27 cellular contexts compared by ENCODE assay signal in the genomic region with DNA sequence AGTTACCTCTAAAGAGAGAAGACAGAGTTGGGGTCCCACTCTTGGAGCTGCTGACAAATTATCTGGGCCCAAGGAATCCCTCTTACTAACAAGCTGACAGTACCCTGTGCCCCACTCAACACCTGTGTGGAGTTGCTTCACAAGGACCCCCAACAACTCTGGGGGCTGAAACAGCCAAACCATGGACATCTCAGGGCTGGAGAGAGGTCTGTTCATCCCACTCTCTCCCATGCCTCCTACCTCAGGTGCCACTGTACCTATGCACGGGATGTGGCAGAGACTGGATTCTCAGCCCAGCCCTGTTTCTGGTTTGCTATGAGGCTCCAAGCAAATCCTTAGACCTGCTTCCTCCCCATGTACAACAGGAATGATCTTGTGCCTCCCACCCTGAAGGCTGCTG.
"Had no signal": no experiment of that assay in that cellular context is flagged by ENCODE, and none has a peak within 500 bp of the region (broad histone marks: within the 10 kb centered on the region; RNA-seq: fewer than 3 reads in every experiment).

No MANE protein-coding gene starts in this region.

- DNase-seq: activated B cell treated with CpG ODN at 0.5 μM for 24 hours; activated CD4-positive, alpha-beta T cell treated with anti-CD3 and anti-CD28 coated beads for 48 hours; activated CD4-positive, alpha-beta T cell treated with anti-CD3 and anti-CD28 coated beads, Interleukin-2, amount 50 U/mL, for 1 hour; activated CD4-positive, alpha-beta T cell treated with anti-CD3 and anti-CD28 coated beads, Interleukin-2, amount 50 U/mL, for 48 hours; activated CD8-positive, alpha-beta memory T cell treated with anti-CD3 and anti-CD28 coated beads for 24 hours; activated CD8-positive, alpha-beta memory T cell treated with anti-CD3 and anti-CD28 coated beads, Interleukin-2, amount 50 U/mL, for 4 hours; activated effector memory CD4-positive, alpha-beta T cell treated with anti-CD3 and anti-CD28 coated beads, Interleukin-2, amount 50 U/mL, for 16 hours; activated T-cell treated with anti-CD3 and anti-CD28 coated beads for 4 hours; activated T-cell treated with anti-CD3 and anti-CD28 coated beads, Interleukin-2, amount 50 U/mL, for 4 hours; amniotic stem cell; anterior cingulate cortex; colonic mucosa; effector CD8-positive, alpha-beta T cell; endodermal cell; foreskin fibroblast; T-helper 1 cell; T-helper 17 cell; T1000; WERI-Rb-1 had no signal

- H3K27ac ChIP-seq: colonic mucosa, WERI-Rb-1 had no signal

- H3K27ac Mint-ChIP-seq: activated B cell treated with CpG ODN at 0.5 μM for 24 hours; activated CD8-positive, alpha-beta T cell treated with anti-CD3 and anti-CD28 coated beads for 36 hours; activated naive CD4-positive, alpha-beta T cell treated with anti-CD3 and anti-CD28 coated beads for 36 hours; activated naive CD8-positive, alpha-beta T cell; activated T-helper 1 cell treated with anti-CD3 and anti-CD28 coated beads, Interleukin-12 subunit alpha, Interleukin-12 subunit beta, Interleukin-2, Interleukin-4 antibody, amounts not matched to agents 30 ng/mL and 10 ng/mL and 1 ng/mL, durations not matched to agents 14 hours and 24 hours and 36 hours; activated T-helper 2 cell treated with anti-CD3 and anti-CD28 coated beads, Interferon-gamma antibody, Interleukin-2, Interleukin-4, amounts not matched to agents 10 μg/mL and 5 μg/mL and 100 μg/mL, durations not matched to agents 14 hours and 24 hours and 36 hours; endodermal cell; T-helper 17 cell; T-helper 2 cell treated with Interferon-gamma antibody and Interleukin-4, amounts not matched to agents 5 μg/mL and 100 μg/mL, for 36 hours had no signal

- H3K4me3 ChIP-seq: colonic mucosa had no signal

- H3K36me3 ChIP-seq: colonic mucosa had no signal

- H3K4me1 ChIP-seq: colonic mucosa had no signal

- H3K4me1 Mint-ChIP-seq: activated B cell treated with CpG ODN at 0.5 μM for 24 hours had no signal

- H3K27me3 Mint-ChIP-seq: activated B cell treated with CpG ODN at 0.5 μM for 24 hours; activated CD8-positive, alpha-beta T cell treated with anti-CD3 and anti-CD28 coated beads for 36 hours; activated naive CD8-positive, alpha-beta T cell; T-helper 17 cell had no signal

- H3K27me3 ChIP-seq: colonic mucosa had no signal

- ATAC-seq: activated CD4-positive, CD25-positive, alpha-beta regulatory T cell treated with anti-CD3 and anti-CD28 coated beads, Interleukin-2, amount 50 U/mL, for 24 hours; activated T-cell treated with anti-CD3 and anti-CD28 coated beads, Interleukin-2, amount 50 U/mL, for 4 hours; esophagus mucosa; T-helper 17 cell had no signal

- H3K9me3 Mint-ChIP-seq: activated B cell treated with CpG ODN at 0.5 μM for 24 hours; activated CD8-positive, alpha-beta T cell treated with anti-CD3 and anti-CD28 coated beads for 36 hours; activated naive CD4-positive, alpha-beta T cell treated with anti-CD3 and anti-CD28 coated beads for 36 hours; activated T-cell treated with anti-CD3 and anti-CD28 coated beads, Interleukin-2, amount 50 U/mL, for 4 hours; activated T-helper 1 cell treated with anti-CD3 and anti-CD28 coated beads, Interleukin-12 subunit alpha, Interleukin-12 subunit beta, Interleukin-2, Interleukin-4 antibody, amounts not matched to agents 30 ng/mL and 10 ng/mL and 1 ng/mL, durations not matched to agents 14 hours and 24 hours and 36 hours; activated T-helper 2 cell treated with anti-CD3 and anti-CD28 coated beads, Interferon-gamma antibody, Interleukin-2, Interleukin-4, amounts not matched to agents 10 μg/mL and 5 μg/mL and 100 μg/mL, durations not matched to agents 14 hours and 24 hours and 36 hours; endodermal cell; T-helper 2 cell treated with Interferon-gamma antibody and Interleukin-4, amounts not matched to agents 5 μg/mL and 100 μg/mL, for 36 hours had no signal

- H3K4me3 Mint-ChIP-seq: activated B cell treated with CpG ODN at 0.5 μM for 24 hours; activated CD8-positive, alpha-beta T cell treated with anti-CD3 and anti-CD28 coated beads for 36 hours; activated naive CD4-positive, alpha-beta T cell treated with anti-CD3 and anti-CD28 coated beads for 36 hours; activated naive CD8-positive, alpha-beta T cell; activated T-cell treated with anti-CD3 and anti-CD28 coated beads, Interleukin-2, amount 50 U/mL, for 4 hours; activated T-helper 1 cell treated with anti-CD3 and anti-CD28 coated beads, Interleukin-12 subunit alpha, Interleukin-12 subunit beta, Interleukin-2, Interleukin-4 antibody, amounts not matched to agents 30 ng/mL and 10 ng/mL and 1 ng/mL, durations not matched to agents 14 hours and 24 hours and 36 hours; endodermal cell; T-helper 17 cell; T-helper 2 cell treated with Interferon-gamma antibody and Interleukin-4, amounts not matched to agents 5 μg/mL and 100 μg/mL, for 36 hours had no signal

- H3K9me3 ChIP-seq: colonic mucosa had no signal
